1 cellular context compared by ENCODE assay signal in genomic region chr18:55501594-55502345, GRCh38.
TF ChIP-seq lines count a peak whose summit lies in the region.

No MANE protein-coding gene starts in this region.

TF ChIP-seq in H1, 55 proteins besides CTCF, POLR2A, EP300 and RAD21:
- TF ChIP-seq CHD7 (IDR thresholded peaks at IDR 0.05; ENCODE audit: insufficient replicate concordance, low read length) (peak; percentile 45), SP1 (IDR thresholded peaks at IDR 0.05; ENCODE audit: low read depth, low read length) (no peak)
